Comparison of ENCODE assay signal across 10 cellular contexts in genomic region chr20:51712501-51713212, GRCh38. TPM values are rescaled to one million over a fixed set of nuclear protein-coding genes. Genes with fewer than 3 reads are reported as not detected.
DNase-seq lines count a peak whose midpoint lies in the region; ATAC-seq, FAIRE-seq and TF ChIP-seq lines count a peak whose summit lies in the region.
"Had no signal": no experiment of that assay in that cellular context is flagged by ENCODE, and none has a peak within 500 bp of the region (broad histone marks: within the 10 kb centered on the region; RNA-seq: fewer than 3 reads in every experiment).

No MANE protein-coding gene starts in this region.

- no peak overlapping the region for H2AFZ ChIP-seq in K562 (ENCODE audit: low read depth, low read length)

- no peak overlapping the region for H3K27ac Mint-ChIP-seq in HFFc6
- H3K27ac Mint-ChIP-seq: CD4-positive, alpha-beta memory T cell had no signal

- H3K4me2 ChIP-seq in K562 (ENCODE audit: insufficient read depth, low read length) = no peak overlapping the region

- no peak overlapping the region for H3K9ac ChIP-seq in K562 (ENCODE audit: insufficient read depth in 1 of 2, low read depth in 2 of 2, low read length in 2 of 2)

- H3K4me1 Mint-ChIP-seq in HFFc6 (ENCODE audit: low read depth) = peaks cover 15% of the 10 kb centered on the region

- no peaks in the 10 kb centered on the region for H3K9me3 Mint-ChIP-seq in HFFc6
- H3K9me3 Mint-ChIP-seq: CD4-positive, alpha-beta memory T cell had no signal

- H3K27me3 ChIP-seq in K562 (ENCODE audit: control insufficient read depth in 2 of 2, insufficient read depth in 2 of 2, low read length in 2 of 2) = peaks cover 17 to 21% of the 10 kb centered on the region in 2 experiments; a peak in 4 of 5 replicates
- no peaks in the 10 kb centered on the region for H3K27me3 ChIP-seq in vagina
- H3K27me3 ChIP-seq in gastrocnemius medialis = no peaks in the 10 kb centered on the region

- no peaks in the 10 kb centered on the region for H3K36me3 ChIP-seq in K562 (ENCODE audit: control insufficient read depth, insufficient read depth, low read length)
- H3K36me3 ChIP-seq in vagina = no peaks in the 10 kb centered on the region
- no peaks in the 10 kb centered on the region for H3K36me3 ChIP-seq in gastrocnemius medialis

- ATAC-seq in K562 = peak; percentile 55; the same call in 1 of the 3 replicates
- peak; percentile 32 for ATAC-seq in left lobe of liver
- no peak for ATAC-seq in GM19467 (IDR thresholded peaks at IDR 0.05; ENCODE audit: unreplicated experiment)
- no peak for ATAC-seq in gastrocnemius medialis

- intact Hi-C loops in K562 (cut with micrococcal nuclease) (no loop called here), vagina (cut with DNase I) (no loop called here), gastrocnemius medialis (cut with DNase I; ENCODE audit: low total_unique reads) (no loop called here)

- WGBS in K562 (ENCODE audit: insufficient coverage, low coverage, missing lambda C conversion rate) = 24% methylated on average over 24 of the region's 24 CpGs

- 0 out of 4 replicates have a peak, but pooled peaks of 1 of the 2 experiments have one; percentile 4 for TF ChIP-seq RAD21 in K562 (CRISPR knock-in tag; conservative IDR thresholded peaks at IDR 0.05 in 1 of 2, IDR thresholded peaks at IDR 0.05 in 1 of 2)

- 0 out of 2 replicates have a peak, but pooled peaks cover 2% of the 10 kb centered on the region for H4K20me1 ChIP-seq in K562 (replicated peaks; ENCODE audit: control insufficient read depth, insufficient read depth, low read length)

- POLR2A ChIA-PET in K562 (lab: Yijun Ruan, JAX) = no interaction called here

- no peaks in the 10 kb centered on the region for H3K9me1 ChIP-seq in K562 (ENCODE audit: control insufficient read depth, insufficient read depth, low read length)

- no peaks in the 10 kb centered on the region; the same call in 1 of the 2 replicates for H3K36me3 Mint-ChIP-seq in HFFc6 (ENCODE audit: low read depth)
- H3K36me3 Mint-ChIP-seq: CD4-positive, alpha-beta memory T cell had no signal

- TF ChIP-seq EP300 in K562 (IDR thresholded peaks at IDR 0.05; ENCODE audit: low read length) = no peak

- in situ Hi-C loops in K562 (cut with MboI) (no loop called here), gastrocnemius medialis (cut with MboI; ENCODE audit: low sequenced_read_pairs in 4 of 4) (no loop called here)

- H3K4me1 ChIP-seq in K562 (replicated peaks in 1 of 2; ENCODE audit: control insufficient read depth in 2 of 2, insufficient read depth in 2 of 2, low read length in 2 of 2) (peaks cover 0 to 4% of the 10 kb centered on the region in 2 experiments; a peak in 1 of 5 replicates), vagina (no peaks in the 10 kb centered on the region), gastrocnemius medialis (no peaks in the 10 kb centered on the region)

- CTCF ChIA-PET in K562 (lab: Yijun Ruan, JAX; ENCODE audit: low intra/inter-chr PET ratio) = no interaction called here

- TF ChIP-seq CTCF in HFFc6 (IDR thresholded peaks at IDR 0.05) (peak; percentile 56), K562 (IDR thresholded peaks at IDR 0.05 in 2 of 3, conservative IDR thresholded peaks at IDR 0.05 in 1 of 3; ENCODE audit: insufficient read depth in 2 of 3, low read depth in 1 of 3, low read length in 3 of 3) (peak; percentile 49 to 58 (median 56)), vagina (IDR thresholded peaks at IDR 0.05) (no peak), gastrocnemius medialis (IDR thresholded peaks at IDR 0.05 in 4 of 5, conservative IDR thresholded peaks at IDR 0.05 in 1 of 5) (no peak)

- H3K9me3 ChIP-seq in K562 (replicated peaks; ENCODE audit: control insufficient read depth, insufficient read depth, low read depth, low read length) (no peaks in the 10 kb centered on the region), vagina (no peaks in the 10 kb centered on the region), gastrocnemius medialis (no peaks in the 10 kb centered on the region)

- H3K27me3 Mint-ChIP-seq in HFFc6 (ENCODE audit: insufficient read depth) = peaks cover 3% of the 10 kb centered on the region; the same call in 1 of the 2 replicates

- H3K79me2 ChIP-seq in K562 (ENCODE audit: control insufficient read depth, insufficient read depth, low read length) = no peaks in the 10 kb centered on the region

- no peak overlapping the region for H3K4me3 Mint-ChIP-seq in HFFc6
- H3K4me3 Mint-ChIP-seq: CD4-positive, alpha-beta memory T cell had no signal

- no peak overlapping the region for H3K27ac ChIP-seq in K562 (ENCODE audit: extremely low read depth, low read depth, low read length)
- H3K27ac ChIP-seq in vagina = no peak overlapping the region
- H3K27ac ChIP-seq in gastrocnemius medialis = no peak overlapping the region

- H3K4me3 ChIP-seq in K562 (no peak overlapping the region), vagina (no peak overlapping the region), gastrocnemius medialis (no peak overlapping the region)

- peak; percentile 92 for FAIRE-seq in A204.1 (lab: Jason Lieb, UNC)
- FAIRE-seq in K562 (lab: Jason Lieb, UNC) = peak; percentile 42

- peak; percentile 16 for DNase-seq in HFFc6
- peak in 2 of 4 experiments; percentile 28 to 29 for DNase-seq in K562 (ENCODE audit: extremely low read depth in 1 of 4, low spot score in 3 of 4)
- no peak for DNase-seq in left lobe of liver (ENCODE audit: low spot score)
- no peak for DNase-seq in vagina (ENCODE audit: extremely low spot score in 2 of 2)
- DNase-seq in AG08396 (ENCODE audit: low spot score) = no peak
- no peak for DNase-seq in gastrocnemius medialis
- DNase-seq: CD4-positive, alpha-beta memory T cell; NCI-H1417 had no signal

- BruUV-seq in K562 (replicated peaks; lab: Mats Ljungman, UMichigan) = no TSS peak

- TF ChIP-seq POLR2A in K562 (conservative IDR thresholded peaks at IDR 0.05) (no peak), vagina (IDR thresholded peaks at IDR 0.05) (no peak), gastrocnemius medialis (IDR thresholded peaks at IDR 0.05) (no peak)

TF ChIP-seq in K562, 482 proteins besides CTCF, POLR2A, EP300 and RAD21 (continues in another document):
- TF ChIP-seq, protein P1, sequence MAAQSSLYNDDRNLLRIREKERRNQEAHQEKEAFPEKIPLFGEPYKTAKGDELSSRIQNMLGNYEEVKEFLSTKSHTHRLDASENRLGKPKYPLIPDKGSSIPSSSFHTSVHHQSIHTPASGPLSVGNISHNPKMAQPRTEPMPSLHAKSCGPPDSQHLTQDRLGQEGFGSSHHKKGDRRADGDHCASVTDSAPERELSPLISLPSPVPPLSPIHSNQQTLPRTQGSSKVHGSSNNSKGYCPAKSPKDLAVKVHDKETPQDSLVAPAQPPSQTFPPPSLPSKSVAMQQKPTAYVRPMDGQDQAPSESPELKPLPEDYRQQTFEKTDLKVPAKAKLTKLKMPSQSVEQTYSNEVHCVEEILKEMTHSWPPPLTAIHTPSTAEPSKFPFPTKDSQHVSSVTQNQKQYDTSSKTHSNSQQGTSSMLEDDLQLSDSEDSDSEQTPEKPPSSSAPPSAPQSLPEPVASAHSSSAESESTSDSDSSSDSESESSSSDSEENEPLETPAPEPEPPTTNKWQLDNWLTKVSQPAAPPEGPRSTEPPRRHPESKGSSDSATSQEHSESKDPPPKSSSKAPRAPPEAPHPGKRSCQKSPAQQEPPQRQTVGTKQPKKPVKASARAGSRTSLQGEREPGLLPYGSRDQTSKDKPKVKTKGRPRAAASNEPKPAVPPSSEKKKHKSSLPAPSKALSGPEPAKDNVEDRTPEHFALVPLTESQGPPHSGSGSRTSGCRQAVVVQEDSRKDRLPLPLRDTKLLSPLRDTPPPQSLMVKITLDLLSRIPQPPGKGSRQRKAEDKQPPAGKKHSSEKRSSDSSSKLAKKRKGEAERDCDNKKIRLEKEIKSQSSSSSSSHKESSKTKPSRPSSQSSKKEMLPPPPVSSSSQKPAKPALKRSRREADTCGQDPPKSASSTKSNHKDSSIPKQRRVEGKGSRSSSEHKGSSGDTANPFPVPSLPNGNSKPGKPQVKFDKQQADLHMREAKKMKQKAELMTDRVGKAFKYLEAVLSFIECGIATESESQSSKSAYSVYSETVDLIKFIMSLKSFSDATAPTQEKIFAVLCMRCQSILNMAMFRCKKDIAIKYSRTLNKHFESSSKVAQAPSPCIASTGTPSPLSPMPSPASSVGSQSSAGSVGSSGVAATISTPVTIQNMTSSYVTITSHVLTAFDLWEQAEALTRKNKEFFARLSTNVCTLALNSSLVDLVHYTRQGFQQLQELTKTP (IDR thresholded peaks at IDR 0.05; ENCODE audit: low read depth in 1 of 2, partially characterized antibody in 2 of 2) = no peak

RNA-seq across cellular contexts. Expression of gene ATP9A, which starts 55.5 kb away (rescaled TPM):
- total RNA-seq in HFFc6 (2021; fragmentation: NEBNext Ultra II Directional; extraction: Animal tissue kit (Norgen Biotek cat#: 25700)) = 10 to 100 TPM; 21.4 to 34.0 (median 22.8) TPM
- total RNA-seq in K562 (2011; cell fraction: chromatin; rRNA removed; ENCODE audit: low replicate concordance) = 0.12 and 0.28 TPM in 2 replicates
- total RNA-seq in K562 (2011; cell fraction: nucleolus; rRNA removed) = 0.13 and 0.17 TPM in 2 replicates
- total RNA-seq in K562 (2011; cell fraction: nucleoplasm; rRNA removed) = 0.07 and 0.31 TPM in 2 replicates
- total RNA-seq in K562 (2014; rRNA removed) (0.18 and 0.24 TPM in 2 replicates), K562 (2014; rRNA removed; fragmentation: Illumina TruSeq; extraction: Trizol) (0.36 and 0.48 TPM in 2 replicates), K562 (2015; rRNA removed; fragmentation: Illumina TruSeq; extraction: Trizol) (0.15 and 0.22 TPM in 2 replicates), K562 (2021) (0.42 and 0.62 TPM in 2 replicates), left lobe of liver (12.1 TPM), vagina (35.8 TPM), gastrocnemius medialis (10 to 100 TPM; 11.8 to 34.8 (median 20.8) TPM)
- polyA plus RNA-seq in K562 (2011; rRNA removed) (0.05 and 0.29 TPM in 2 replicates), K562 (2014; fragmentation: Illumina TruSeq; extraction: Trizol) (0.39 and 0.40 TPM in 2 replicates), K562 (2014; fragmentation: Nextera tagmentation; extraction: Ambion mirVana) (under 1 TPM; 0.21 to 0.23 TPM), K562 (2014; rRNA removed) (0.32 and 0.46 TPM in 2 replicates)
- polyA plus RNA-seq in K562 (2011; cell fraction: cytosol; rRNA removed) = 0.09 and 0.19 TPM in 2 replicates
- 0.07 and 0.24 TPM in 2 replicates for polyA plus RNA-seq in K562 (2011; cell fraction: nucleus; rRNA removed)
- polyA plus RNA-seq in K562 (2012) = 0.06 and 0.25 TPM in 2 replicates
- 0.03 and 0.32 TPM in 2 replicates for polyA minus RNA-seq in K562 (2011; rRNA and poly(A)+ RNA removed)
- 0.27 and 0.29 TPM in 2 replicates for polyA minus RNA-seq in K562 (2011; cell fraction: cytosol; rRNA and poly(A)+ RNA removed)
- polyA minus RNA-seq in K562 (2011; cell fraction: nucleus; rRNA and poly(A)+ RNA removed) = 0.11 and 0.13 TPM in 2 replicates

Comparison
In these comparisons a context has a peak if more than half of its experiments do, and no peak if none do; other contexts are left out.
1. CTCF ChIP-seq: peak in HFFc6 (single experiment) and K562 (3 of 3); none in vagina (0 of 3) and gastrocnemius medialis (0 of 5).
2. ATAC-seq: peak in K562 (single experiment) and left lobe of liver (single experiment); none in GM19467 (single experiment) and gastrocnemius medialis (0 of 2).